1 cellular context compared by ENCODE assay signal in the genomic region with DNA sequence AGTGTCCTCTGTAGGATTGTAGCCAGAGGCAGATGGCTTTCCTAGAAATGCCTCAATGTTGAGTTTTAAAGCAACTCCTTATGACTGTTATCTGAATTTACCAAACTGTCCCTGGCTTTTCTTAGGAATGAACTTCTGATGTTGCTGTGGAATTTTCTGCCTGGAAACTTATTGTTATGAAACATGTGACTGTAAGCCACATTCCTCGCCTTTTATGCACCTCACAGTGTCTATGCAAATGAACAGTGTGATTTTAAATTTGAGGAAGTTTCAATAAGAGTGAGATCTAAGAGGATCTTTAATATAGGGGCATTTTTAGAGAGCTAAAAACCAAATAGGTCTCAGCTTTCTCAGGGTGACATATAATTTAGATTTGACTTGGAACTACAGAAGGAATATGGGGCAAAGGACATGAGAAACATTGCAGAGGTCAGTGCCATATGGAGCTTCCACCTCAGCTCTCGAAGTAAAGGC.
TF ChIP-seq lines count a peak whose summit lies in the region.

No MANE protein-coding gene starts in this region.

TF ChIP-seq in GM12878, 131 proteins besides CTCF, POLR2A, EP300 and RAD21:
- TF ChIP-seq RB1 (IDR thresholded peaks at IDR 0.05; ENCODE audit: borderline replicate concordance) (no peak), RAD51 (IDR thresholded peaks at IDR 0.05) (peak; percentile 61), IKZF2 (IDR thresholded peaks at IDR 0.05) (peak in 1 of 2 experiments; percentile 36; a peak in 2 of 4 replicates)
